ENCODE assay signal across 14 cellular contexts in genomic region chr7:156781972-156782371, GRCh38.
DNase-seq lines count a peak whose midpoint lies in the region; ATAC-seq, FAIRE-seq and TF ChIP-seq lines count a peak whose summit lies in the region.
"Had no signal": no experiment of that assay in that cellular context is flagged by ENCODE, and none has a peak within 500 bp of the region (broad histone marks: within the 10 kb centered on the region; RNA-seq: fewer than 3 reads in every experiment).

No MANE protein-coding gene starts in this region.

- no peak for TF ChIP-seq POLR2A in H54 (IDR thresholded peaks at IDR 0.05; ENCODE audit: low read depth, low read length)

- H3K27ac Mint-ChIP-seq in activated T-helper 1 cell treated with anti-CD3 and anti-CD28 coated beads, Interleukin-12 subunit alpha, Interleukin-12 subunit beta, Interleukin-2, Interleukin-4 antibody, amounts not matched to agents 30 ng/mL and 10 ng/mL and 1 ng/mL, durations not matched to agents 14 hours and 24 hours and 36 hours, result peak overlapping the region; percentile 3

- no peak overlapping the region for H3K4me3 Mint-ChIP-seq in activated T-helper 1 cell treated with anti-CD3 and anti-CD28 coated beads, Interleukin-12 subunit alpha, Interleukin-12 subunit beta, Interleukin-2, Interleukin-4 antibody, amounts not matched to agents 30 ng/mL and 10 ng/mL and 1 ng/mL, durations not matched to agents 14 hours and 24 hours and 36 hours
- H3K4me3 Mint-ChIP-seq: CD8-positive, alpha-beta memory T cell had no signal

- POLR2A ChIA-PET in HEK293T (lab: Yijun Ruan, JAX), result no interaction called here

- peaks cover 9% of the 10 kb centered on the region for H3K36me3 Mint-ChIP-seq in activated T-helper 1 cell treated with anti-CD3 and anti-CD28 coated beads, Interleukin-12 subunit alpha, Interleukin-12 subunit beta, Interleukin-2, Interleukin-4 antibody, amounts not matched to agents 30 ng/mL and 10 ng/mL and 1 ng/mL, durations not matched to agents 14 hours and 24 hours and 36 hours (ENCODE audit: low read depth)

- H3K9me3 Mint-ChIP-seq in activated T-helper 1 cell treated with anti-CD3 and anti-CD28 coated beads, Interleukin-12 subunit alpha, Interleukin-12 subunit beta, Interleukin-2, Interleukin-4 antibody, amounts not matched to agents 30 ng/mL and 10 ng/mL and 1 ng/mL, durations not matched to agents 14 hours and 24 hours and 36 hours, result peaks cover 6% of the 10 kb centered on the region
- H3K9me3 Mint-ChIP-seq: CD8-positive, alpha-beta memory T cell had no signal

- peak; percentile 10 for DNase-seq in ELR (ENCODE audit: low read depth)
- DNase-seq in H54 (ENCODE audit: insufficient read length, low spot score), result no peak
- no peak for DNase-seq in activated T-helper 1 cell treated with anti-CD3 and anti-CD28 coated beads, Interleukin-12 subunit alpha, Interleukin-12 subunit beta, Interleukin-2, Interleukin-4 antibody, amounts not matched to agents 30 ng/mL and 10 ng/mL and 1 ng/mL, durations not matched to agents 14 hours and 24 hours and 36 hours (ENCODE audit: low spot score)
- DNase-seq in foreskin melanocyte, result peak; percentile 3
- no peak for DNase-seq in HEK293T (ENCODE audit: extremely low spot score)
- DNase-seq: CD8-positive, alpha-beta memory T cell; H7; MG63; NCI-H1105; NCI-H187 treated with DMSO at 0.1 percent for 48 hours; NCI-H446; PC-9 had no signal

- CTCF ChIA-PET in HEK293T (lab: Yijun Ruan, JAX), result no interaction called here

- peak; percentile 15 for FAIRE-seq in H54 (lab: Jason Lieb, UNC)

- H3K4me1 Mint-ChIP-seq in activated T-helper 1 cell treated with anti-CD3 and anti-CD28 coated beads, Interleukin-12 subunit alpha, Interleukin-12 subunit beta, Interleukin-2, Interleukin-4 antibody, amounts not matched to agents 30 ng/mL and 10 ng/mL and 1 ng/mL, durations not matched to agents 14 hours and 24 hours and 36 hours (ENCODE audit: low read depth), result peaks cover 42% of the 10 kb centered on the region

- intact Hi-C loops in activated T-helper 1 cell treated with anti-CD3 and anti-CD28 coated beads, Interleukin-12 subunit alpha, Interleukin-12 subunit beta, Interleukin-2, Interleukin-4 antibody, amounts not matched to agents 30 ng/mL and 10 ng/mL and 1 ng/mL, durations not matched to agents 14 hours and 24 hours and 36 hours (cut with micrococcal nuclease), result no loop called here

- ATAC-seq in HG02798 (IDR thresholded peaks at IDR 0.05; ENCODE audit: poor library complexity, unreplicated experiment) (no peak), HG02759 (IDR thresholded peaks at IDR 0.05; ENCODE audit: unreplicated experiment) (no peak)

- no peaks in the 10 kb centered on the region for H3K27me3 Mint-ChIP-seq in activated T-helper 1 cell treated with anti-CD3 and anti-CD28 coated beads, Interleukin-12 subunit alpha, Interleukin-12 subunit beta, Interleukin-2, Interleukin-4 antibody, amounts not matched to agents 30 ng/mL and 10 ng/mL and 1 ng/mL, durations not matched to agents 14 hours and 24 hours and 36 hours (ENCODE audit: insufficient read depth)
- H3K27me3 Mint-ChIP-seq: CD8-positive, alpha-beta memory T cell had no signal

TF ChIP-seq in HEK293T, 16 proteins besides CTCF, POLR2A, EP300 and RAD21:
- TF ChIP-seq ARNT (IDR thresholded peaks at IDR 0.05), result no peak
- TF ChIP-seq HDGF (IDR thresholded peaks at IDR 0.05; ENCODE audit: borderline replicate concordance), result no peak
- no peak for TF ChIP-seq CTBP1 (IDR thresholded peaks at IDR 0.05; ENCODE audit: borderline replicate concordance)
- TF ChIP-seq, protein P1, sequence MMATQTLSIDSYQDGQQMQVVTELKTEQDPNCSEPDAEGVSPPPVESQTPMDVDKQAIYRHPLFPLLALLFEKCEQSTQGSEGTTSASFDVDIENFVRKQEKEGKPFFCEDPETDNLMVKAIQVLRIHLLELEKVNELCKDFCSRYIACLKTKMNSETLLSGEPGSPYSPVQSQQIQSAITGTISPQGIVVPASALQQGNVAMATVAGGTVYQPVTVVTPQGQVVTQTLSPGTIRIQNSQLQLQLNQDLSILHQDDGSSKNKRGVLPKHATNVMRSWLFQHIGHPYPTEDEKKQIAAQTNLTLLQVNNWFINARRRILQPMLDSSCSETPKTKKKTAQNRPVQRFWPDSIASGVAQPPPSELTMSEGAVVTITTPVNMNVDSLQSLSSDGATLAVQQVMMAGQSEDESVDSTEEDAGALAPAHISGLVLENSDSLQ (IDR thresholded peaks at IDR 0.05), result no peak
- TF ChIP-seq SP1 (IDR thresholded peaks at IDR 0.05), result no peak
- TF ChIP-seq FOXA1 (IDR thresholded peaks at IDR 0.05), result no peak
- no peak for TF ChIP-seq FOXM1 (IDR thresholded peaks at IDR 0.05; ENCODE audit: borderline replicate concordance)
- TF ChIP-seq LEF1 (IDR thresholded peaks at IDR 0.05; ENCODE audit: borderline replicate concordance), result no peak
- no peak for TF ChIP-seq SUZ12 (IDR thresholded peaks at IDR 0.05)
- no peak for TF ChIP-seq TARDBP (IDR thresholded peaks at IDR 0.05)
- no peak for TF ChIP-seq L3MBTL2 (conservative IDR thresholded peaks at IDR 0.05)
- no peak for TF ChIP-seq NFRKB (IDR thresholded peaks at IDR 0.05)
- TF ChIP-seq FOXK2 (IDR thresholded peaks at IDR 0.05), result no peak
- no peak for TF ChIP-seq ZNF384 (IDR thresholded peaks at IDR 0.05)
TF ChIP-seq in HEK293T: peak in this region for 0.

Comparison
In these comparisons a context has a peak if more than half of its experiments do, and no peak if none do; other contexts are left out.
1. DNase-seq: peak in ELR (single experiment) and foreskin melanocyte (single experiment); none in H54 (single experiment), activated T-helper 1 cell treated with anti-CD3 and anti-CD28 coated beads, Interleukin-12 subunit alpha, Interleukin-12 subunit beta, Interleukin-2, Interleukin-4 antibody, amounts not matched to agents 30 ng/mL and 10 ng/mL and 1 ng/mL, durations not matched to agents 14 hours and 24 hours and 36 hours (single experiment) and HEK293T (single experiment).